Comparison of ENCODE assay signal across 1 cellular context in the genomic region with DNA sequence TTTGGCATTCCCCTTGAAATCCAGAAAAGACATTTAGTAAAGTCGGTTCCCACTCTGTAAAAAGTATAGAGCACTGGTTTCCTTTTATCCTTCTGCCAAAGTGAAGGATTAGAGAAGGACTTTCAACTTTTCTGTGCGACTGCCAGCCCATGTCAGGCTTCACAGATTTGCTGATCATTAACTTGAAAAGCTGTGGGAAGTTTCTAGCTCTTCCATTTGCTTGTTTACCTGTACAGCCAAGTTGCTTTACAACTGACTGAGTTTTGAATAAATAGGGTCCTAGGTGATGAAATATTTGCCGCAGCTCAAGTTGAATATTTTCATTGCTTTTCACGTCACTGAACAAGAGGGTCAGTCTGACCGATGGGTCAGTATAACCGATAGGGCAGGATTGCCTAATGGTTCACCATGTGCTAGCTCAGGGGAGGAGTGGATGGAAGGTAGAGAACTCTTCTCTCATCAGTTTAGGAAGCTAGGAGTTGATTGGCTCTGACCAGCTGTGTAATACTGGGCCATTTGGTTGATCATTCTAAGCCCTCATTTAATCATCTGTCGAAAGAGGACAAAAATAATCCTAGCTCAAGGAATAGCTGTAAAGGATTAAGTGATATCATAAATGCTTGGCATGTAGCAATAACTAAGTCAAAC.
TF ChIP-seq lines count a peak whose summit lies in the region.

No MANE protein-coding gene starts in this region.

TF ChIP-seq in HepG2, 621 proteins besides CTCF, POLR2A, EP300 and RAD21 (continued from another document and continues in another):
- TF ChIP-seq, protein P1, sequence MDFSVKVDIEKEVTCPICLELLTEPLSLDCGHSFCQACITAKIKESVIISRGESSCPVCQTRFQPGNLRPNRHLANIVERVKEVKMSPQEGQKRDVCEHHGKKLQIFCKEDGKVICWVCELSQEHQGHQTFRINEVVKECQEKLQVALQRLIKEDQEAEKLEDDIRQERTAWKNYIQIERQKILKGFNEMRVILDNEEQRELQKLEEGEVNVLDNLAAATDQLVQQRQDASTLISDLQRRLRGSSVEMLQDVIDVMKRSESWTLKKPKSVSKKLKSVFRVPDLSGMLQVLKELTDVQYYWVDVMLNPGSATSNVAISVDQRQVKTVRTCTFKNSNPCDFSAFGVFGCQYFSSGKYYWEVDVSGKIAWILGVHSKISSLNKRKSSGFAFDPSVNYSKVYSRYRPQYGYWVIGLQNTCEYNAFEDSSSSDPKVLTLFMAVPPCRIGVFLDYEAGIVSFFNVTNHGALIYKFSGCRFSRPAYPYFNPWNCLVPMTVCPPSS (IDR thresholded peaks at IDR 0.05): no peak
- peak; percentile 48; the same call in 1 of the 2 replicates for TF ChIP-seq ZNF770 (CRISPR knock-in tag; IDR thresholded peaks at IDR 0.05)
- TF ChIP-seq SNAI1 (CRISPR knock-in tag; IDR thresholded peaks at IDR 0.05; ENCODE audit: borderline replicate concordance): no peak
- TF ChIP-seq, protein P2, sequence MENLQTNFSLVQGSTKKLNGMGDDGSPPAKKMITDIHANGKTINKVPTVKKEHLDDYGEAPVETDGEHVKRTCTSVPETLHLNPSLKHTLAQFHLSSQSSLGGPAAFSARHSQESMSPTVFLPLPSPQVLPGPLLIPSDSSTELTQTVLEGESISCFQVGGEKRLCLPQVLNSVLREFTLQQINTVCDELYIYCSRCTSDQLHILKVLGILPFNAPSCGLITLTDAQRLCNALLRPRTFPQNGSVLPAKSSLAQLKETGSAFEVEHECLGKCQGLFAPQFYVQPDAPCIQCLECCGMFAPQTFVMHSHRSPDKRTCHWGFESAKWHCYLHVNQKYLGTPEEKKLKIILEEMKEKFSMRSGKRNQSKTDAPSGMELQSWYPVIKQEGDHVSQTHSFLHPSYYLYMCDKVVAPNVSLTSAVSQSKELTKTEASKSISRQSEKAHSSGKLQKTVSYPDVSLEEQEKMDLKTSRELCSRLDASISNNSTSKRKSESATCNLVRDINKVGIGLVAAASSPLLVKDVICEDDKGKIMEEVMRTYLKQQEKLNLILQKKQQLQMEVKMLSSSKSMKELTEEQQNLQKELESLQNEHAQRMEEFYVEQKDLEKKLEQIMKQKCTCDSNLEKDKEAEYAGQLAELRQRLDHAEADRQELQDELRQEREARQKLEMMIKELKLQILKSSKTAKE (CRISPR knock-in tag; IDR thresholded peaks at IDR 0.05; ENCODE audit: borderline replicate concordance): peak; percentile 43; the same call in 1 of the 2 replicates
- peak; percentile 71; the same call in 1 of the 2 replicates for TF ChIP-seq KAT8 (CRISPR knock-in tag; IDR thresholded peaks at IDR 0.05)
- TF ChIP-seq TSC22D2 (CRISPR knock-in tag; IDR thresholded peaks at IDR 0.05; ENCODE audit: borderline replicate concordance): no peak
- TF ChIP-seq ZNF496 (CRISPR knock-in tag; IDR thresholded peaks at IDR 0.05; ENCODE audit: insufficient replicate concordance): no peak
- TF ChIP-seq, protein P3, sequence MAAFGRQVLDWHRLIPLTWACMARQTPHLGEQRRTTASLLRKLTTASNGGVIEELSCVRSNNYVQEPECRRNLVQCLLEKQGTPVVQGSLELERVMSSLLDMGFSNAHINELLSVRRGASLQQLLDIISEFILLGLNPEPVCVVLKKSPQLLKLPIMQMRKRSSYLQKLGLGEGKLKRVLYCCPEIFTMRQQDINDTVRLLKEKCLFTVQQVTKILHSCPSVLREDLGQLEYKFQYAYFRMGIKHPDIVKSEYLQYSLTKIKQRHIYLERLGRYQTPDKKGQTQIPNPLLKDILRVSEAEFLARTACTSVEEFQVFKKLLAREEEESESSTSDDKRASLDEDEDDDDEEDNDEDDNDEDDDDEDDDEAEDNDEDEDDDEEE (CRISPR knock-in tag; IDR thresholded peaks at IDR 0.05): no peak
- TF ChIP-seq ZFP37 (CRISPR knock-in tag; IDR thresholded peaks at IDR 0.05; ENCODE audit: borderline replicate concordance): no peak
- peak; percentile 82 for TF ChIP-seq POLR2G (IDR thresholded peaks at IDR 0.05; ENCODE audit: low read depth, low read length)
- TF ChIP-seq, protein P4, sequence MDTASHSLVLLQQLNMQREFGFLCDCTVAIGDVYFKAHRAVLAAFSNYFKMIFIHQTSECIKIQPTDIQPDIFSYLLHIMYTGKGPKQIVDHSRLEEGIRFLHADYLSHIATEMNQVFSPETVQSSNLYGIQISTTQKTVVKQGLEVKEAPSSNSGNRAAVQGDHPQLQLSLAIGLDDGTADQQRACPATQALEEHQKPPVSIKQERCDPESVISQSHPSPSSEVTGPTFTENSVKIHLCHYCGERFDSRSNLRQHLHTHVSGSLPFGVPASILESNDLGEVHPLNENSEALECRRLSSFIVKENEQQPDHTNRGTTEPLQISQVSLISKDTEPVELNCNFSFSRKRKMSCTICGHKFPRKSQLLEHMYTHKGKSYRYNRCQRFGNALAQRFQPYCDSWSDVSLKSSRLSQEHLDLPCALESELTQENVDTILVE (CRISPR knock-in tag; IDR thresholded peaks at IDR 0.05): no peak; the same call in 1 of the 2 replicates
- TF ChIP-seq ZFP41 (CRISPR knock-in tag; IDR thresholded peaks at IDR 0.05; ENCODE audit: borderline replicate concordance): no peak
- TF ChIP-seq ZFP90 (CRISPR knock-in tag; IDR thresholded peaks at IDR 0.05; ENCODE audit: borderline replicate concordance): no peak
- no peak for TF ChIP-seq KDM5B (CRISPR knock-in tag; IDR thresholded peaks at IDR 0.05; ENCODE audit: borderline replicate concordance)
- TF ChIP-seq, protein P5, sequence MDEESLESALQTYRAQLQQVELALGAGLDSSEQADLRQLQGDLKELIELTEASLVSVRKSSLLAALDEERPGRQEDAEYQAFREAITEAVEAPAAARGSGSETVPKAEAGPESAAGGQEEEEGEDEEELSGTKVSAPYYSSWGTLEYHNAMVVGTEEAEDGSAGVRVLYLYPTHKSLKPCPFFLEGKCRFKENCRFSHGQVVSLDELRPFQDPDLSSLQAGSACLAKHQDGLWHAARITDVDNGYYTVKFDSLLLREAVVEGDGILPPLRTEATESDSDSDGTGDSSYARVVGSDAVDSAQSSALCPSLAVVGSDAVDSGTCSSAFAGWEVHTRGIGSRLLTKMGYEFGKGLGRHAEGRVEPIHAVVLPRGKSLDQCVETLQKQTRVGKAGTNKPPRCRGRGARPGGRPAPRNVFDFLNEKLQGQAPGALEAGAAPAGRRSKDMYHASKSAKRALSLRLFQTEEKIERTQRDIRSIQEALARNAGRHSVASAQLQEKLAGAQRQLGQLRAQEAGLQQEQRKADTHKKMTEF (CRISPR knock-in tag; IDR thresholded peaks at IDR 0.05): peak; percentile 69
- peak; percentile 80 for TF ChIP-seq RARA (CRISPR knock-in tag; IDR thresholded peaks at IDR 0.05)
- no peak for TF ChIP-seq ZNF749 (CRISPR knock-in tag; IDR thresholded peaks at IDR 0.05; ENCODE audit: borderline replicate concordance)
- TF ChIP-seq, protein P6, sequence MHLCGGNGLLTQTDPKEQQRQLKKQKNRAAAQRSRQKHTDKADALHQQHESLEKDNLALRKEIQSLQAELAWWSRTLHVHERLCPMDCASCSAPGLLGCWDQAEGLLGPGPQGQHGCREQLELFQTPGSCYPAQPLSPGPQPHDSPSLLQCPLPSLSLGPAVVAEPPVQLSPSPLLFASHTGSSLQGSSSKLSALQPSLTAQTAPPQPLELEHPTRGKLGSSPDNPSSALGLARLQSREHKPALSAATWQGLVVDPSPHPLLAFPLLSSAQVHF (CRISPR knock-in tag; IDR thresholded peaks at IDR 0.05): no peak
- no peak for TF ChIP-seq RBAK (CRISPR knock-in tag; IDR thresholded peaks at IDR 0.05)
- TF ChIP-seq SATB2 (CRISPR knock-in tag; IDR thresholded peaks at IDR 0.05): no peak
- no peak for TF ChIP-seq ZNF20 (CRISPR knock-in tag; IDR thresholded peaks at IDR 0.05)
- no peak for TF ChIP-seq ZNF484 (CRISPR knock-in tag; IDR thresholded peaks at IDR 0.05; ENCODE audit: borderline replicate concordance, low read depth)
- TF ChIP-seq HDAC2 (CRISPR knock-in tag; IDR thresholded peaks at IDR 0.05): peak; percentile 87
- TF ChIP-seq STAT5B (CRISPR knock-in tag; IDR thresholded peaks at IDR 0.05): no peak
- TF ChIP-seq ZNF383 (CRISPR knock-in tag; IDR thresholded peaks at IDR 0.05; ENCODE audit: borderline replicate concordance): peak; percentile 86; the same call in 1 of the 2 replicates
- no peak for TF ChIP-seq IRF1 (CRISPR knock-in tag; IDR thresholded peaks at IDR 0.05; ENCODE audit: low read depth)
- TF ChIP-seq, protein P7, sequence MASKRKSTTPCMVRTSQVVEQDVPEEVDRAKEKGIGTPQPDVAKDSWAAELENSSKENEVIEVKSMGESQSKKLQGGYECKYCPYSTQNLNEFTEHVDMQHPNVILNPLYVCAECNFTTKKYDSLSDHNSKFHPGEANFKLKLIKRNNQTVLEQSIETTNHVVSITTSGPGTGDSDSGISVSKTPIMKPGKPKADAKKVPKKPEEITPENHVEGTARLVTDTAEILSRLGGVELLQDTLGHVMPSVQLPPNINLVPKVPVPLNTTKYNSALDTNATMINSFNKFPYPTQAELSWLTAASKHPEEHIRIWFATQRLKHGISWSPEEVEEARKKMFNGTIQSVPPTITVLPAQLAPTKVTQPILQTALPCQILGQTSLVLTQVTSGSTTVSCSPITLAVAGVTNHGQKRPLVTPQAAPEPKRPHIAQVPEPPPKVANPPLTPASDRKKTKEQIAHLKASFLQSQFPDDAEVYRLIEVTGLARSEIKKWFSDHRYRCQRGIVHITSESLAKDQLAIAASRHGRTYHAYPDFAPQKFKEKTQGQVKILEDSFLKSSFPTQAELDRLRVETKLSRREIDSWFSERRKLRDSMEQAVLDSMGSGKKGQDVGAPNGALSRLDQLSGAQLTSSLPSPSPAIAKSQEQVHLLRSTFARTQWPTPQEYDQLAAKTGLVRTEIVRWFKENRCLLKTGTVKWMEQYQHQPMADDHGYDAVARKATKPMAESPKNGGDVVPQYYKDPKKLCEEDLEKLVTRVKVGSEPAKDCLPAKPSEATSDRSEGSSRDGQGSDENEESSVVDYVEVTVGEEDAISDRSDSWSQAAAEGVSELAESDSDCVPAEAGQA (IDR thresholded peaks at IDR 0.05; ENCODE audit: low read depth): 0 out of 2 replicates have a peak, but pooled peaks have one; percentile 41
- TF ChIP-seq, protein P7 (CRISPR knock-in tag; IDR thresholded peaks at IDR 0.05; ENCODE audit: borderline replicate concordance): no peak; the same call in 1 of the 2 replicates
- TF ChIP-seq, protein P8, sequence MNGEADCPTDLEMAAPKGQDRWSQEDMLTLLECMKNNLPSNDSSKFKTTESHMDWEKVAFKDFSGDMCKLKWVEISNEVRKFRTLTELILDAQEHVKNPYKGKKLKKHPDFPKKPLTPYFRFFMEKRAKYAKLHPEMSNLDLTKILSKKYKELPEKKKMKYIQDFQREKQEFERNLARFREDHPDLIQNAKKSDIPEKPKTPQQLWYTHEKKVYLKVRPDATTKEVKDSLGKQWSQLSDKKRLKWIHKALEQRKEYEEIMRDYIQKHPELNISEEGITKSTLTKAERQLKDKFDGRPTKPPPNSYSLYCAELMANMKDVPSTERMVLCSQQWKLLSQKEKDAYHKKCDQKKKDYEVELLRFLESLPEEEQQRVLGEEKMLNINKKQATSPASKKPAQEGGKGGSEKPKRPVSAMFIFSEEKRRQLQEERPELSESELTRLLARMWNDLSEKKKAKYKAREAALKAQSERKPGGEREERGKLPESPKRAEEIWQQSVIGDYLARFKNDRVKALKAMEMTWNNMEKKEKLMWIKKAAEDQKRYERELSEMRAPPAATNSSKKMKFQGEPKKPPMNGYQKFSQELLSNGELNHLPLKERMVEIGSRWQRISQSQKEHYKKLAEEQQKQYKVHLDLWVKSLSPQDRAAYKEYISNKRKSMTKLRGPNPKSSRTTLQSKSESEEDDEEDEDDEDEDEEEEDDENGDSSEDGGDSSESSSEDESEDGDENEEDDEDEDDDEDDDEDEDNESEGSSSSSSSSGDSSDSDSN (CRISPR knock-in tag; IDR thresholded peaks at IDR 0.05): no peak
- TF ChIP-seq, protein P9, sequence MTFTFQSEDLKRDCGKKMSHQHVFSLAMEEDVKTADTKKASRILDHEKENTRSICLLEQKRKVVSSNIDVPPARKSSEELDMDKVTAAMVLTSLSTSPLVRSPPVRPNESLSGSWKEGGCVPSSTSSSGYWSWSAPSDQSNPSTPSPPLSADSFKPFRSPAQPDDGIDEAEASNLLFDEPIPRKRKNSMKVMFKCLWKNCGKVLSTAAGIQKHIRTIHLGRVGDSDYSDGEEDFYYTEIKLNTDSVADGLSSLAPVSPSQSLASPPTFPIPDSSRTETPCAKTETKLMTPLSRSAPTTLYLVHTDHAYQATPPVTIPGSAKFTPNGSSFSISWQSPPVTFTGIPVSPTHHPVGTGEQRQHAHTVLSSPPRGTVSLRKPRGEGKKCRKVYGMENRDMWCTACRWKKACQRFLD (CRISPR knock-in tag; IDR thresholded peaks at IDR 0.05; ENCODE audit: borderline replicate concordance): no peak
